Comparison of ENCODE assay signal across 19 cellular contexts in genomic region chr2:15507061-15507460, GRCh38.
"Had no signal": no experiment of that assay in that cellular context is flagged by ENCODE, and none has a peak within 500 bp of the region (broad histone marks: within the 10 kb centered on the region; RNA-seq: fewer than 3 reads in every experiment).

No MANE protein-coding gene starts in this region.

- H3K4me1 ChIP-seq: ascending aorta, foreskin keratinocyte, sigmoid colon, stomach, testis, upper lobe of left lung had no signal

- H3K9me3 Mint-ChIP-seq: activated CD4-positive, alpha-beta memory T cell treated with anti-CD3 and anti-CD28 coated beads for 36 hours; activated naive CD4-positive, alpha-beta T cell treated with anti-CD3 and anti-CD28 coated beads for 36 hours; activated naive CD8-positive, alpha-beta T cell treated with anti-CD3 and anti-CD28 coated beads, Interleukin-2, amount 50 U/mL, for 24 hours; activated T-helper 2 cell treated with anti-CD3 and anti-CD28 coated beads, Interferon-gamma antibody, Interleukin-2, Interleukin-4, amounts not matched to agents 10 μg/mL and 5 μg/mL and 100 μg/mL, durations not matched to agents 14 hours and 24 hours and 36 hours; nephron had no signal

- H3K9me3 ChIP-seq: ascending aorta, sigmoid colon, stomach, testis, upper lobe of left lung had no signal

- H3K27me3 Mint-ChIP-seq: activated CD4-positive, alpha-beta memory T cell treated with anti-CD3 and anti-CD28 coated beads for 36 hours; activated CD8-positive, alpha-beta memory T cell treated with anti-CD3 and anti-CD28 coated beads, Interleukin-2, amount 10 ng/mL, durations not matched to agents 7 days and 5 days; activated naive CD8-positive, alpha-beta T cell treated with anti-CD3 and anti-CD28 coated beads, Interleukin-2, amount 50 U/mL, for 24 hours had no signal

- DNase-seq: activated CD4-positive, alpha-beta memory T cell treated with anti-CD3 and anti-CD28 coated beads for 36 hours; activated CD8-positive, alpha-beta memory T cell treated with anti-CD3 and anti-CD28 coated beads, Interleukin-2, amount 10 ng/mL, durations not matched to agents 7 days and 5 days; activated naive CD4-positive, alpha-beta T cell treated with anti-CD3 and anti-CD28 coated beads for 36 hours; activated naive CD8-positive, alpha-beta T cell treated with anti-CD3 and anti-CD28 coated beads, Interleukin-2, amount 50 U/mL, for 24 hours; activated T-cell treated with anti-CD3 and anti-CD28 coated beads, Interleukin-2, amount 50 U/mL, for 1 hour; head of caudate nucleus; sigmoid colon; stimulated activated CD4-positive, alpha-beta T cell treated with anti-CD3 and anti-CD28 coated beads, Interleukin-1b, Interleukin-23, amount 100 ng/mL, for 48 hours; stomach; T-helper 1 cell; T1000; testis; upper lobe of left lung had no signal

- ATAC-seq: activated CD8-positive, alpha-beta memory T cell treated with anti-CD3 and anti-CD28 coated beads, Interleukin-2, amount 10 ng/mL, durations not matched to agents 7 days and 5 days; activated naive CD8-positive, alpha-beta T cell treated with anti-CD3 and anti-CD28 coated beads, Interleukin-2, amount 50 U/mL, for 24 hours; foreskin keratinocyte had no signal

- H3K27ac Mint-ChIP-seq: activated CD4-positive, alpha-beta memory T cell treated with anti-CD3 and anti-CD28 coated beads for 36 hours; activated CD8-positive, alpha-beta memory T cell treated with anti-CD3 and anti-CD28 coated beads, Interleukin-2, amount 10 ng/mL, durations not matched to agents 7 days and 5 days; activated naive CD4-positive, alpha-beta T cell treated with anti-CD3 and anti-CD28 coated beads for 36 hours; activated naive CD8-positive, alpha-beta T cell treated with anti-CD3 and anti-CD28 coated beads, Interleukin-2, amount 50 U/mL, for 24 hours; activated T-helper 2 cell treated with anti-CD3 and anti-CD28 coated beads, Interferon-gamma antibody, Interleukin-2, Interleukin-4, amounts not matched to agents 10 μg/mL and 5 μg/mL and 100 μg/mL, durations not matched to agents 14 hours and 24 hours and 36 hours had no signal

- H3K4me1 Mint-ChIP-seq: nephron had no signal

- H3K27me3 ChIP-seq: ascending aorta, cardiac muscle cell, foreskin keratinocyte, sigmoid colon, stomach, testis, upper lobe of left lung had no signal

- H3K27ac ChIP-seq: ascending aorta, cardiac muscle cell, foreskin keratinocyte, sigmoid colon, stomach, testis, upper lobe of left lung, VCaP had no signal

- H3K4me3 Mint-ChIP-seq: activated CD4-positive, alpha-beta memory T cell treated with anti-CD3 and anti-CD28 coated beads for 36 hours; activated CD8-positive, alpha-beta memory T cell treated with anti-CD3 and anti-CD28 coated beads, Interleukin-2, amount 10 ng/mL, durations not matched to agents 7 days and 5 days; activated naive CD4-positive, alpha-beta T cell treated with anti-CD3 and anti-CD28 coated beads for 36 hours; activated naive CD8-positive, alpha-beta T cell treated with anti-CD3 and anti-CD28 coated beads, Interleukin-2, amount 50 U/mL, for 24 hours; nephron had no signal

- H3K4me3 ChIP-seq: ascending aorta, cardiac muscle cell, sigmoid colon, stomach, testis, upper lobe of left lung had no signal
